In the genomic region with DNA sequence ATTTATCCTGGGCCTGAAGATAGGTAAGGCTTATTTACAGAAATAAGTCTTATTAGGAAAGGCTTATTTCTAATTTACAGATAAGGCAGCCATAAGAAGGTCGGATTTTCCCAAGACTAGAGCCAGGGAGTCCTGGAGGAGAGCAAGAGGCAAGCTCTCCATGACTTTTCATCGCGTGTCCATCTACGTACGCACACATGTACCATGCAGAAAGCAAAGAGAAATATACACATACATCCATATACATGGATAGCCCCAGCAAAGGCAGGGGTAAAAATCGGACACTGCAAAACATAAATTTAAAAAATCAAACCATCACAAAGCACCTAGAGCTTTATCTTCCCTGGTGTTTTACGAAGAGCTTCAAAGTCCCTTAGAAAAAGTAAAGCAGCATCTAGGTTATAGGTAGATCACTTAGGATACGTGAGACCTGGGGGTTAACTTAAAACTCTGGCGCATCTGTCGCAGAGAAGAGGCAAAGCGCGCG, we compare ENCODE assay signal across 8 cellular contexts. TPM values are rescaled to one million over a fixed set of nuclear protein-coding genes. Genes with fewer than 3 reads are reported as not detected.
A peak's percentile ranks its signal among the peaks of the same experiment; 100 is the strongest.
DNase-seq lines count a peak whose midpoint lies in the region; ATAC-seq, FAIRE-seq and TF ChIP-seq lines count a peak whose summit lies in the region.

No MANE protein-coding gene starts in this region.

- peak overlapping the region; percentile 66 for H3K4ac ChIP-seq in IMR-90 (ENCODE audit: low read depth, low read length)

- in situ Hi-C loops in IMR-90 (cut with MboI; ENCODE audit: low sequenced_read_pairs), result no loop called here

- TF ChIP-seq CTCF in IMR-90 (conservative IDR thresholded peaks at IDR 0.05; ENCODE audit: low read depth, low read length) (no peak), adrenal gland (IDR thresholded peaks at IDR 0.05) (no peak), keratinocyte (optimal IDR thresholded peaks at IDR 0.05 in 1 of 3, IDR thresholded peaks at IDR 0.05 in 1 of 3, conservative IDR thresholded peaks at IDR 0.05 in 1 of 3; ENCODE audit: extremely low read depth in 1 of 3, insufficient read depth in 2 of 3, low read length in 3 of 3) (no peak)

- intact Hi-C loops in IMR-90 (cut with micrococcal nuclease), result loop anchor here (1.0 to 10.0 kb wide), 6 partner anchors 10 to 169 kb away; partner anchors contain the start of gene EEF1AKMT2
- intact Hi-C loops in adrenal gland (cut with DNase I), result no loop called here

- H3K36me3 ChIP-seq in IMR-90 (ENCODE audit: control insufficient read depth, insufficient read depth, low read length), result no peaks in the 10 kb centered on the region
- no peaks in the 10 kb centered on the region for H3K36me3 ChIP-seq in adrenal gland (replicated peaks in 1 of 2)
- H3K36me3 ChIP-seq in keratinocyte (ENCODE audit: control insufficient read depth in 2 of 2, extremely low read depth in 1 of 2, insufficient read depth in 2 of 2, low read length in 2 of 2), result no peaks in the 10 kb centered on the region

- peak overlapping the region; percentile 74 for H3K14ac ChIP-seq in IMR-90 (replicated peaks; ENCODE audit: low read depth, low read length)

- peak overlapping the region; percentile 94 for H3K56ac ChIP-seq in IMR-90 (ENCODE audit: extremely low read depth, insufficient read depth, low read length)

- 8% methylated on average over 4 of the region's 13 CpGs; no CpG with 5 or more reads in 1 of the 2 experiments for WGBS in IMR-90 (ENCODE audit: extremely low coverage in 2 of 2, insufficient read length in 1 of 2), 2 experiments
- WGBS in adrenal gland, 4 donors, result 5 to 6% (median 6%) methylated on average over 13 of the region's 13 CpGs

- 0 out of 3 replicates have a peak overlapping the region, but pooled peaks have one; percentile 1 for H2BK15ac ChIP-seq in IMR-90 (ENCODE audit: low read depth, low read length)

- dilution Hi-C loops in IMR-90 (cut with HindIII; ENCODE audit: low sequenced_read_pairs, unreplicated experiment) (no loop called here), keratinocyte (cut with MboI; ENCODE audit: extremely low pct_ligation_motif_present, low sequenced_read_pairs) (no loop called here)

- peak overlapping the region; percentile 84 for H3K18ac ChIP-seq in IMR-90 (ENCODE audit: low read depth, low read length)

- POLR2A ChIA-PET in IMR-90 (lab: Charles Lee; ENCODE audit: unreplicated experiment), result no interaction called here

- peaks cover 16% of the 10 kb centered on the region for H3K27me3 Mint-ChIP-seq in T-helper 1 cell treated with Interleukin-12 subunit alpha and Interleukin-12 subunit beta and Interleukin-4 antibody, amounts not matched to agents 30 μg/mL and 1 μg/mL, for 36 hours (ENCODE audit: low read depth)
- peaks cover 10% of the 10 kb centered on the region for H3K27me3 Mint-ChIP-seq in stimulated activated naive CD8-positive, alpha-beta T cell treated with anti-CD3 and anti-CD28 coated beads, Interleukin-15, Interleukin-2, amounts not matched to agents 100 ng/mL and 50 ng/mL, for 24 hours

- peak overlapping the region; percentile 85 for H2AK9ac ChIP-seq in IMR-90 (replicated peaks; ENCODE audit: low read depth, low read length, poor library complexity)

- peak overlapping the region; percentile 51 for H2BK20ac ChIP-seq in IMR-90 (ENCODE audit: low read depth, low read length)

- no peaks in the 10 kb centered on the region for H3K36me3 Mint-ChIP-seq in T-helper 1 cell treated with Interleukin-12 subunit alpha and Interleukin-12 subunit beta and Interleukin-4 antibody, amounts not matched to agents 30 μg/mL and 1 μg/mL, for 36 hours (ENCODE audit: low read depth)
- peaks cover 10% of the 10 kb centered on the region for H3K36me3 Mint-ChIP-seq in stimulated activated naive CD8-positive, alpha-beta T cell treated with anti-CD3 and anti-CD28 coated beads, Interleukin-15, Interleukin-2, amounts not matched to agents 100 ng/mL and 50 ng/mL, for 24 hours (ENCODE audit: low read depth)

- H3K27ac Mint-ChIP-seq in T-helper 1 cell treated with Interleukin-12 subunit alpha and Interleukin-12 subunit beta and Interleukin-4 antibody, amounts not matched to agents 30 μg/mL and 1 μg/mL, for 36 hours, result peak overlapping the region; percentile 95
- H3K27ac Mint-ChIP-seq in stimulated activated naive CD8-positive, alpha-beta T cell treated with anti-CD3 and anti-CD28 coated beads, Interleukin-15, Interleukin-2, amounts not matched to agents 100 ng/mL and 50 ng/mL, for 24 hours, result peak overlapping the region; percentile 91

- CTCF ChIA-PET in IMR-90 (lab: Yijun Ruan, JAX), result interaction anchor here (0.6 kb wide), 1 partner anchor 123 kb away, joined by 3 read pairs; no protein-coding TSS in a partner anchor

- peak overlapping the region; percentile 91 for H3K4me3 Mint-ChIP-seq in T-helper 1 cell treated with Interleukin-12 subunit alpha and Interleukin-12 subunit beta and Interleukin-4 antibody, amounts not matched to agents 30 μg/mL and 1 μg/mL, for 36 hours
- peak overlapping the region; percentile 90 for H3K4me3 Mint-ChIP-seq in stimulated activated naive CD8-positive, alpha-beta T cell treated with anti-CD3 and anti-CD28 coated beads, Interleukin-15, Interleukin-2, amounts not matched to agents 100 ng/mL and 50 ng/mL, for 24 hours

- H3K9ac ChIP-seq in IMR-90 (ENCODE audit: low read depth, low read length), result peak overlapping the region; percentile 99
- peak overlapping the region; percentile 88 for H3K9ac ChIP-seq in keratinocyte (ENCODE audit: control insufficient read depth, extremely low read depth, insufficient read depth, low read length)

- H3K27me3 ChIP-seq in IMR-90 (ENCODE audit: control insufficient read depth, insufficient read depth, low read length) (no peaks in the 10 kb centered on the region), adrenal gland (no peaks in the 10 kb centered on the region), keratinocyte (ENCODE audit: control insufficient read depth, extremely low read depth, insufficient read depth, low read length) (peaks cover 2% of the 10 kb centered on the region)

- H3K79me1 ChIP-seq in IMR-90 (ENCODE audit: low read depth in 1 of 2, low read length in 2 of 2), result peaks cover 6 to 23% of the 10 kb centered on the region in 2 experiments; a peak in 3 of 4 replicates

- H3K4me3 ChIP-seq in IMR-90 (ENCODE audit: insufficient read depth, low read depth, low read length) (peak overlapping the region; percentile 75), adrenal gland (peak overlapping the region in 3 of 4 donors; percentile 1 to 97 (median 89)), keratinocyte (ENCODE audit: control insufficient read depth in 2 of 3, extremely low read depth in 1 of 3, insufficient read depth in 2 of 3, low read depth in 1 of 3, low read length in 3 of 3) (peak overlapping the region; percentile 82 to 94 (median 88))

- H2AK5ac ChIP-seq in IMR-90 (ENCODE audit: low read depth, low read length), result peak overlapping the region; percentile 41; the same call in 1 of the 2 replicates

- no peaks in the 10 kb centered on the region for H3K9me3 Mint-ChIP-seq in T-helper 1 cell treated with Interleukin-12 subunit alpha and Interleukin-12 subunit beta and Interleukin-4 antibody, amounts not matched to agents 30 μg/mL and 1 μg/mL, for 36 hours
- H3K9me3 Mint-ChIP-seq in stimulated activated naive CD8-positive, alpha-beta T cell treated with anti-CD3 and anti-CD28 coated beads, Interleukin-15, Interleukin-2, amounts not matched to agents 100 ng/mL and 50 ng/mL, for 24 hours, result no peaks in the 10 kb centered on the region

- FAIRE-seq in keratinocyte (lab: Jason Lieb, UNC), result no peak

- H2AFZ ChIP-seq in IMR-90 (replicated peaks; ENCODE audit: low read length, poor library complexity), result peak overlapping the region; percentile 92
- H2AFZ ChIP-seq in keratinocyte (ENCODE audit: control insufficient read depth, low read length), result peak overlapping the region; percentile 84

- H3K27ac ChIP-seq in IMR-90 (ENCODE audit: insufficient read depth, low read length), result peak overlapping the region; percentile 96
- H3K27ac ChIP-seq in adrenal gland, result peak overlapping the region; percentile 45 to 99 (median 97)
- peak overlapping the region; percentile 95 for H3K27ac ChIP-seq in keratinocyte (ENCODE audit: control insufficient read depth, insufficient read depth, low read length)

- peak overlapping the region; percentile 97 for H2BK5ac ChIP-seq in IMR-90 (ENCODE audit: low read depth, low read length, poor library complexity, severe bottlenecking)

- peaks cover 35% of the 10 kb centered on the region for H4K20me1 ChIP-seq in IMR-90 (ENCODE audit: insufficient read depth, low read length)
- peaks cover 8% of the 10 kb centered on the region for H4K20me1 ChIP-seq in keratinocyte (ENCODE audit: control insufficient read depth, extremely low read depth, insufficient read depth, low read length)

- TF ChIP-seq RAD21 in IMR-90 (IDR thresholded peaks at IDR 0.05; ENCODE audit: low read length), result 0 out of 2 replicates have a peak, but pooled peaks have one; percentile 0

- BruUV-seq in IMR-90 (replicated peaks; lab: Mats Ljungman, UMichigan), result TSS peak; percentile 94

- peak overlapping the region; percentile 94 for H3K4me2 ChIP-seq in IMR-90 (ENCODE audit: low read depth, low read length)
- H3K4me2 ChIP-seq in keratinocyte (ENCODE audit: control insufficient read depth, extremely low read depth, insufficient read depth, low read depth, low read length), result peak overlapping the region; percentile 80

- H3K9me1 ChIP-seq in IMR-90 (ENCODE audit: insufficient read depth, low read length) (peaks cover 2% of the 10 kb centered on the region; the same call in 1 of the 2 replicates), keratinocyte (ENCODE audit: control insufficient read depth, extremely low read depth, insufficient read depth, low read length) (no peaks in the 10 kb centered on the region)

- H3K4me1 ChIP-seq in IMR-90 (ENCODE audit: control insufficient read depth, insufficient read depth, low read length) (peaks cover 14% of the 10 kb centered on the region), adrenal gland (replicated peaks in 1 of 2) (peaks cover 22 to 56% of the 10 kb centered on the region in 2 donors), keratinocyte (ENCODE audit: control insufficient read depth, extremely low read depth, insufficient read depth, low read length) (peaks cover 17% of the 10 kb centered on the region)

- peak overlapping the region; percentile 96 for H3K23ac ChIP-seq in IMR-90 (ENCODE audit: low read depth, low read length)

- peak overlapping the region; percentile 53 to 85 for H4K8ac ChIP-seq in IMR-90 (ENCODE audit: low read depth in 2 of 2, low read length in 2 of 2)

- ATAC-seq in IMR-90 (ENCODE audit: low read depth) (no peak), HG03469 (IDR thresholded peaks at IDR 0.05; ENCODE audit: unreplicated experiment) (no peak)

- TF ChIP-seq POLR2A in IMR-90 (IDR thresholded peaks at IDR 0.05; ENCODE audit: low read depth, low read length) (no peak), adrenal gland (IDR thresholded peaks at IDR 0.05) (no peak)

- H3K4me1 Mint-ChIP-seq in T-helper 1 cell treated with Interleukin-12 subunit alpha and Interleukin-12 subunit beta and Interleukin-4 antibody, amounts not matched to agents 30 μg/mL and 1 μg/mL, for 36 hours (ENCODE audit: low read depth), result peaks cover 35% of the 10 kb centered on the region
- peaks cover 47% of the 10 kb centered on the region for H3K4me1 Mint-ChIP-seq in stimulated activated naive CD8-positive, alpha-beta T cell treated with anti-CD3 and anti-CD28 coated beads, Interleukin-15, Interleukin-2, amounts not matched to agents 100 ng/mL and 50 ng/mL, for 24 hours (ENCODE audit: low read depth)

- peak overlapping the region; percentile 91 for H4K91ac ChIP-seq in IMR-90 (ENCODE audit: insufficient read depth, low read depth, low read length)

- DNase-seq in T-helper 1 cell (no peak), IMR-90 (peak; percentile 27), adrenal gland (peak in 1 of 7 donors; percentile 45), keratinocyte (ENCODE audit: low read depth, low spot score) (no peak), SIG-M5 (lab: John Stamatoyannopoulos, UW) (no peak)

- H3K9me3 ChIP-seq in IMR-90 (ENCODE audit: control insufficient read depth, insufficient read depth, low read length), result no peaks in the 10 kb centered on the region
- no peaks in the 10 kb centered on the region for H3K9me3 ChIP-seq in adrenal gland (replicated peaks in 1 of 3)
- H3K9me3 ChIP-seq in keratinocyte (ENCODE audit: control insufficient read depth, low read depth, low read length), result no peaks in the 10 kb centered on the region

- H3K79me2 ChIP-seq in keratinocyte (ENCODE audit: control insufficient read depth, insufficient read depth, low read length), result peaks cover 37% of the 10 kb centered on the region

- H4K5ac ChIP-seq in IMR-90 (ENCODE audit: low read depth, low read length), result peak overlapping the region; percentile 92

- H2BK120ac ChIP-seq in IMR-90 (ENCODE audit: low read depth, low read length), result peak overlapping the region; percentile 54

RNA-seq across cellular contexts. Expression of gene ZRANB1, which starts 25.8 kb away (rescaled TPM):
- 24.7 and 30.3 TPM in 2 replicates for total RNA-seq in IMR-90 (2012; rRNA removed)
- 9.1 and 11.2 TPM in 2 replicates for polyA plus RNA-seq in IMR-90 (2012; rRNA removed)
- polyA plus RNA-seq in IMR-90 (2012; cell fraction: cytosol; rRNA removed), result 3.0 and 4.6 TPM in 2 replicates
- polyA plus RNA-seq in IMR-90 (2012; cell fraction: nucleus; rRNA removed; ENCODE audit: low replicate concordance), result 2.6 and 15.3 TPM in 2 replicates
- total RNA-seq in adrenal gland, result 10 to 100 TPM; 23.0 to 64.7 (median 41.9) TPM
- polyA plus RNA-seq in adrenal gland, result 10 to 100 TPM; 20.2 to 30.4 (median 23.6) TPM
- polyA plus RNA-seq in keratinocyte, result 6.9 to 9.3 TPM (median 7.4 TPM) in 3 replicates
- 16.7 TPM for polyA plus RNA-seq in keratinocyte (2011; ENCODE audit: low read depth)
- 5.8 and 9.3 TPM in 2 replicates for polyA plus RNA-seq in keratinocyte (2011; cell fraction: cytosol; rRNA removed)
- 8.4 and 10.4 TPM in 2 replicates for polyA plus RNA-seq in keratinocyte (2011; cell fraction: nucleus; rRNA removed)
- polyA plus RNA-seq in keratinocyte (2012; ENCODE audit: low replicate concordance), result 5.0 and 14.5 TPM in 2 replicates
- 5.7 to 12.6 TPM (median 9.5 TPM) in 3 replicates for polyA minus RNA-seq in keratinocyte
- polyA minus RNA-seq in keratinocyte (2011; cell fraction: cytosol; rRNA and poly(A)+ RNA removed), result 12.9 TPM
- 7.1 and 13.2 TPM in 2 replicates for polyA minus RNA-seq in keratinocyte (2011; cell fraction: nucleus; rRNA and poly(A)+ RNA removed)
